15 cellular contexts compared by ENCODE assay signal in the genomic region with DNA sequence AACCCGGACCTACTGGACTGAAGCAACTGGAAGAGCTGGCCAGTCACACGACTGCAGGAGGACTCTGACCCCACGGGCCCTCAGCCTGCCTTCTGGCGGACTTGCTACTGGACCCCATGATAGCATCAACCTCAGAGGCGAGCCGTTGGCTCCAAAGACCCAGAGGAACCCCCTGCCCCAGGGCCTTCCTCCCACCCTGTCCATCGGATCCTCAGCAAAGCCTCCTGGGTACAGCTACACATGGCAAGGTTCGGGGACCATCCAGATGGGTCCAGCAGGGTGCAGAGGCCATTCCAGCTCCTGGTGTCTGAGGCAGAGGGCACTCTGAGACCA.
DNase-seq lines count a peak whose midpoint lies in the region; TF ChIP-seq lines count a peak whose summit lies in the region.
"Had no signal": no experiment of that assay in that cellular context is flagged by ENCODE, and none has a peak within 500 bp of the region (broad histone marks: within the 10 kb centered on the region; RNA-seq: fewer than 3 reads in every experiment).

No MANE protein-coding gene starts in this region.

- H4K20me1 ChIP-seq in osteoblast (ENCODE audit: insufficient read depth, low read length) = no peaks in the 10 kb centered on the region

- no peak overlapping the region for H2AFZ ChIP-seq in osteoblast (ENCODE audit: low read length)

- TF ChIP-seq CTCF in osteoblast (IDR thresholded peaks at IDR 0.05; ENCODE audit: extremely low read depth, low read depth, low read length) = no peak

- no peaks in the 10 kb centered on the region for H3K27me3 ChIP-seq in osteoblast (ENCODE audit: insufficient read depth, low read length)

- DNase-seq in activated CD8-positive, alpha-beta memory T cell treated with anti-CD3 and anti-CD28 coated beads for 24 hours = peak; percentile 40
- no peak for DNase-seq in activated CD8-positive, alpha-beta memory T cell treated with anti-CD3 and anti-CD28 coated beads, Interleukin-2, amount 50 U/mL, for 4 hours
- DNase-seq in ecto neural progenitor cell (ENCODE audit: low spot score) (peak; percentile 33), osteoblast (ENCODE audit: insufficient read length, low spot score, missing footprints) (peak; percentile 27), ureter (ENCODE audit: low spot score) (peak; percentile 29), NCI-H2196 treated with DMSO at 0.1 percent for 48 hours (lab: John Stamatoyannopoulos, UW; ENCODE audit: unreplicated experiment) (no peak)
- DNase-seq in stimulated activated CD4-positive, alpha-beta T cell treated with anti-CD3 and anti-CD28 coated beads, Interleukin-4, amount 100 ng/mL, for 24 hours = no peak
- DNase-seq in stimulated activated naive CD4-positive, alpha-beta T cell treated with Interleukin-2 at 50 U/mL for 16 hours (lab: John Stamatoyannopoulos, UW) = no peak
- DNase-seq: 8988T, DMS79 treated with DMSO at 0.1 percent for 48 hours, MV-4-11, NCI-H1694 treated with DMSO at 0.1 percent for 48 hours, NCI-H510A treated with DMSO at 0.1 percent for 48 hours, NCI-H774 had no signal

- H3K27ac ChIP-seq in osteoblast (ENCODE audit: low read depth, low read length) = no peak overlapping the region
- H3K27ac ChIP-seq: KMS-11 had no signal

- no peak overlapping the region for H3K4me2 ChIP-seq in osteoblast (ENCODE audit: insufficient read depth, low read length)
- H3K4me2 ChIP-seq: KMS-11 had no signal

- H3K79me2 ChIP-seq in osteoblast (ENCODE audit: insufficient read depth, low read length) = no peaks in the 10 kb centered on the region

- no peaks in the 10 kb centered on the region for H3K9me3 ChIP-seq in osteoblast (ENCODE audit: low read depth, low read length)

- no peak overlapping the region for H3K4me3 ChIP-seq in osteoblast (ENCODE audit: insufficient read depth, low read length)

- no peaks in the 10 kb centered on the region for H3K36me3 ChIP-seq in osteoblast (ENCODE audit: insufficient read depth, low read length)

- H3K4me1 ChIP-seq in osteoblast (ENCODE audit: insufficient read depth, low read length) = no peaks in the 10 kb centered on the region

Comparison
In these comparisons a context has a peak if more than half of its experiments do, and no peak if none do; other contexts are left out.
1. DNase-seq: peak in activated CD8-positive, alpha-beta memory T cell treated with anti-CD3 and anti-CD28 coated beads for 24 hours (single experiment), ecto neural progenitor cell (single experiment), osteoblast (single experiment) and ureter (single experiment); none in activated CD8-positive, alpha-beta memory T cell treated with anti-CD3 and anti-CD28 coated beads, Interleukin-2, amount 50 U/mL, for 4 hours (single experiment), NCI-H2196 treated with DMSO at 0.1 percent for 48 hours (single experiment), stimulated activated CD4-positive, alpha-beta T cell treated with anti-CD3 and anti-CD28 coated beads, Interleukin-4, amount 100 ng/mL, for 24 hours (single experiment) and stimulated activated naive CD4-positive, alpha-beta T cell treated with Interleukin-2 at 50 U/mL for 16 hours (single experiment).